In the genomic region with DNA sequence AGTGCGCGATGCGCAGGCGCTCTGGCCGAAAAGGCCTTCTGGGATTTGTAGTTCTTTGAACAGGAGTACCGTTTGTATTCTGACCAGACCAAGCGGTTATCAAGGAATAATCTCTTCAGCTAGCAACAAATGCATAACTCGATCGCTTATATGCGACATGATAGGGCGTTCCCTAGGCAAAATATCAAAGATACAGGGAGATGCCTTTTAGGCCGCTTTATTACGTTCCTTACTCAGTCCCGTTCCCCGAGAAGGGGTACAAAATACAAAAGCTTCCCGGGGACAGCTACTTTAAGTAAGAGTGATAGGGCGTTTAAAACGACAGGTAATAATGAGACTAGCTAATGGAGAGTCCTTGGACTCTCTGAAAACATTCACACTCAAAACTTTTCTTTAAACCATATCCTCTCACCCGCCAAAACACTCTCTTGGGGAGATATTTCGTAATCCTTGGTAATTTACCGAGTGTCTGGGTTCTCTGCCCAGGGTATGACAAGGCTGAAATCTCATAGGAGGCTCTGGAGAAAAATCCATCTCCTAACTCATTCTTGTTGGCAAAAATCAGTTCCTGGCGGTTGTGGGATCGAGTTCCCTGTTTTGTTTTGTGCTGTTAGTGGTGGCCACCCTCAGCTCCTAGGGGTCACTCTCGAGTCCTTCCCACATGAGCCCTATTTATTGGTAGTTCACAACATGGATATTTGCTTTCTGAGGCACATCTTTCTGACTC, we compare ENCODE assay signal across 8 cellular contexts. TPM values are rescaled to one million over a fixed set of nuclear protein-coding genes. Genes with fewer than 3 reads are reported as not detected.
DNase-seq lines count a peak whose midpoint lies in the region; ATAC-seq and TF ChIP-seq lines count a peak whose summit lies in the region.

No MANE protein-coding gene starts in this region.

- H3K4me3 ChIP-seq in breast epithelium: peak overlapping the region; percentile 78 to 98 (median 86)
- H3K4me3 ChIP-seq in skeletal muscle cell (ENCODE audit: low read depth, low read length): peak overlapping the region; percentile 91

- intact Hi-C loops in breast epithelium (cut with DNase I; ENCODE audit: low total_unique reads): no loop called here

- H3K27me3 ChIP-seq in breast epithelium: no peaks in the 10 kb centered on the region

- no peak for TF ChIP-seq POLR2A in breast epithelium (IDR thresholded peaks at IDR 0.05)

- H3K9me3 ChIP-seq in breast epithelium: no peaks in the 10 kb centered on the region

- H3K4me1 ChIP-seq in breast epithelium: peaks cover 0 to 3% of the 10 kb centered on the region in 2 donors

- H3K36me3 ChIP-seq in breast epithelium: no peaks in the 10 kb centered on the region

- H3K27ac ChIP-seq in breast epithelium: peak overlapping the region; percentile 96 to 97

- DNase-seq in COLO668 (lab: John Stamatoyannopoulos, UW; ENCODE audit: unreplicated experiment) (peak; percentile 20), OCI-M1 (lab: John Stamatoyannopoulos, UW) (peak; percentile 66), breast epithelium (ENCODE audit: low spot score in 2 of 2) (no peak), iPS-NIHi11 (ENCODE audit: low spot score) (peak; percentile 52), skeletal muscle cell (ENCODE audit: low read depth) (peak; percentile 79)
- DNase-seq in activated CD8-positive, alpha-beta memory T cell treated with anti-CD3 and anti-CD28 coated beads, Interleukin-2, amount 50 U/mL, for 48 hours: no peak

- ATAC-seq in GM19043 (IDR thresholded peaks at IDR 0.05; ENCODE audit: low read depth, unreplicated experiment) (peak; percentile 18), HG03432 (IDR thresholded peaks at IDR 0.05; ENCODE audit: unreplicated experiment) (peak; percentile 29)

- peak in 1 of 3 donors; percentile 14 for TF ChIP-seq CTCF in breast epithelium (IDR thresholded peaks at IDR 0.05)

RNA-seq across cellular contexts. Expression of a gene that starts 0.4 kb away (rescaled TPM):
- total RNA-seq in breast epithelium: 10 to 100 TPM; 48.3 to 58.2 (median 54.4) TPM

RNA-seq across cellular contexts. Expression of a gene that starts 38.5 kb away (rescaled TPM):
- total RNA-seq in breast epithelium: 1 to 10 TPM; 4.6 to 8.3 (median 4.9) TPM

RNA-seq across cellular contexts. Expression of a gene that starts 53.5 kb away (rescaled TPM):
- total RNA-seq in breast epithelium: 100 to 1,000 TPM; 101 to 156 (median 153) TPM

RNA-seq across cellular contexts. Expression of a gene that starts 53.5 kb away (rescaled TPM):
- total RNA-seq in breast epithelium: 10 to 100 TPM in 2 of 3 donors, 1 to 10 TPM in 1; 5.6 to 17.0 (median 12.8) TPM

Comparison
In these comparisons a context has a peak if more than half of its experiments do, and no peak if none do; other contexts are left out.
1. DNase-seq: peak in COLO668 (single experiment), OCI-M1 (single experiment), iPS-NIHi11 (single experiment) and skeletal muscle cell (single experiment); none in breast epithelium (0 of 2) and activated CD8-positive, alpha-beta memory T cell treated with anti-CD3 and anti-CD28 coated beads, Interleukin-2, amount 50 U/mL, for 48 hours (single experiment).